1 cellular context compared by ENCODE assay signal in the genomic region with DNA sequence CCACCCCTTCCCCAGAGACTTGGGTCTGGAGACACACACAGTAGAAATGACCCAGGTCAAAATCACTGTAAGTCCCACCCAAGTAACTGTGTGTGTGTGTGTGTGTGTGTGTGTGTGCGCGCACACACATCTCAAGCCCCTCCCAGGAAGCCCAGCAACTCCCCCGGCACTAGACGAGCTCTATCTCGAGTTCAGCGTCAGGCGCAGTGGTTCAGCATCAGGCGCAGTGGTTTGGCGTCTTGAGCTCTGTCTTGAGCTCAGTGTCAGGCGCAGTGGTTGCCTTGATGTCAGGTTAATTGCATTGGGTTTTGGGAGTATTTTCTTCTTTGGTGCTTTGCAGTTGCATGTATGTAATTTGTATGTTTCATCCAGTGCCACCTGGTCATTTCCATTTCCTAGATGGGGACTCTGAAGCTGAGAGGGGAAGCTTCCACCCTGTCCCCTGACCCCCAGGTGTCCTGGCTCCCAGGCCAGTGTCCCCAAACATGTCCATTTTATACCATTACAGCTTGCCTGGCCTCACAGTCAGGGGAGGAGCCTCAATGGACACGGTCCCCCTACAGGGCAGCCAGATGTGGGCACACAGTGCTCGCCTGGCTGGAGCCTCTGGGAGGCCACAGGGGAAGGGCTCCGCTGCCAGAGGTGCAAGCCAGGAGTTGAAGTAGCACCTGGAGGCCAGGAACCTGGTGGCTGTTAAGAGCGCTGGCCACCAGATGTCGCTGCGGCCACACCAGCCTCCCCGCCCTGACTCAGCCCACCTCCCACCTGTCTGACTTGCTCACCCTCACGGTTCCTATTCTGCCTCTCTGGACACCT.
TF ChIP-seq lines count a peak whose summit lies in the region.

No MANE protein-coding gene starts in this region.

TF ChIP-seq in HepG2, 621 proteins besides CTCF, POLR2A, EP300 and RAD21 (continued from another document and continues in another):
- TF ChIP-seq ZNF20 (CRISPR knock-in tag; IDR thresholded peaks at IDR 0.05) (no peak), ZNF629 (CRISPR knock-in tag; conservative IDR thresholded peaks at IDR 0.05) (no peak), CHCHD3 (CRISPR knock-in tag; IDR thresholded peaks at IDR 0.05) (0 out of 2 replicates have a peak, but pooled peaks have one; percentile 76), ZNF3 (CRISPR knock-in tag; IDR thresholded peaks at IDR 0.05) (no peak), ZNF891 (CRISPR knock-in tag; IDR thresholded peaks at IDR 0.05) (peak; percentile 51; the same call in 1 of the 2 replicates), ZNF567 (CRISPR knock-in tag; IDR thresholded peaks at IDR 0.05; ENCODE audit: borderline replicate concordance) (no peak), PHF21A (CRISPR knock-in tag; IDR thresholded peaks at IDR 0.05) (no peak), ZBTB38 (CRISPR knock-in tag; IDR thresholded peaks at IDR 0.05) (no peak), TAF1 (CRISPR knock-in tag; IDR thresholded peaks at IDR 0.05) (no peak), ZNF446 (CRISPR knock-in tag; IDR thresholded peaks at IDR 0.05) (no peak), RELA (CRISPR knock-in tag; IDR thresholded peaks at IDR 0.05) (peak; percentile 91), KDM5A (IDR thresholded peaks at IDR 0.05; ENCODE audit: borderline replicate concordance, low read length) (no peak), DPF2 (CRISPR knock-in tag; IDR thresholded peaks at IDR 0.05; ENCODE audit: borderline replicate concordance, low read depth) (no peak), ZC3H4 (CRISPR knock-in tag; IDR thresholded peaks at IDR 0.05; ENCODE audit: borderline replicate concordance) (no peak), HNRNPLL (IDR thresholded peaks at IDR 0.05; ENCODE audit: low read depth, low read length, poor library complexity, severe bottlenecking) (no peak), ARNT2 (CRISPR knock-in tag; IDR thresholded peaks at IDR 0.05; ENCODE audit: low read depth) (peak; percentile 64; the same call in 1 of the 2 replicates), ZNF235 (CRISPR knock-in tag; IDR thresholded peaks at IDR 0.05; ENCODE audit: borderline replicate concordance) (no peak), SP4 (CRISPR knock-in tag; IDR thresholded peaks at IDR 0.05) (no peak), ZNF263 (CRISPR knock-in tag; IDR thresholded peaks at IDR 0.05) (no peak; the same call in 1 of the 2 replicates), ZNF7 (CRISPR knock-in tag; IDR thresholded peaks at IDR 0.05) (no peak), HNRNPH1 (optimal IDR thresholded peaks at IDR 0.05; ENCODE audit: low read depth, low read length) (no peak), MTF1 (CRISPR knock-in tag; IDR thresholded peaks at IDR 0.05) (no peak), YY1 (IDR thresholded peaks at IDR 0.05; ENCODE audit: insufficient read depth, insufficient replicate concordance, low read depth, low read length) (peak; percentile 54), ZFYVE20 (CRISPR knock-in tag; IDR thresholded peaks at IDR 0.05; ENCODE audit: borderline replicate concordance, low read depth) (no peak), ZNF570 (CRISPR knock-in tag; IDR thresholded peaks at IDR 0.05; ENCODE audit: borderline replicate concordance) (no peak), ARNTL (CRISPR knock-in tag; IDR thresholded peaks at IDR 0.05) (no peak)
- TF ChIP-seq, protein P1, sequence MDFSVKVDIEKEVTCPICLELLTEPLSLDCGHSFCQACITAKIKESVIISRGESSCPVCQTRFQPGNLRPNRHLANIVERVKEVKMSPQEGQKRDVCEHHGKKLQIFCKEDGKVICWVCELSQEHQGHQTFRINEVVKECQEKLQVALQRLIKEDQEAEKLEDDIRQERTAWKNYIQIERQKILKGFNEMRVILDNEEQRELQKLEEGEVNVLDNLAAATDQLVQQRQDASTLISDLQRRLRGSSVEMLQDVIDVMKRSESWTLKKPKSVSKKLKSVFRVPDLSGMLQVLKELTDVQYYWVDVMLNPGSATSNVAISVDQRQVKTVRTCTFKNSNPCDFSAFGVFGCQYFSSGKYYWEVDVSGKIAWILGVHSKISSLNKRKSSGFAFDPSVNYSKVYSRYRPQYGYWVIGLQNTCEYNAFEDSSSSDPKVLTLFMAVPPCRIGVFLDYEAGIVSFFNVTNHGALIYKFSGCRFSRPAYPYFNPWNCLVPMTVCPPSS (IDR thresholded peaks at IDR 0.05) = no peak
- TF ChIP-seq, protein P2, sequence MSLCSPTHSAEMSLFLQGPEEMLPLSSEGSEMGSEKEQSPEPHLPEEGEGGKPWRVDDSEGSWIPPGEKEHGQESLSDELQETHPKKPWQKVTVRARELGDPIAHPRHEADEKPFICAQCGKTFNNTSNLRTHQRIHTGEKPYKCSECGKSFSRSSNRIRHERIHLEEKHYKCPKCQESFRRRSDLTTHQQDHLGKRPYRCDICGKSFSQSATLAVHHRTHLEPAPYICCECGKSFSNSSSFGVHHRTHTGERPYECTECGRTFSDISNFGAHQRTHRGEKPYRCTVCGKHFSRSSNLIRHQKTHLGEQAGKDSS (CRISPR knock-in tag; IDR thresholded peaks at IDR 0.05; ENCODE audit: borderline replicate concordance, low read depth) = 0 out of 2 replicates have a peak, but pooled peaks have one; percentile 40
- TF ChIP-seq, protein P3, sequence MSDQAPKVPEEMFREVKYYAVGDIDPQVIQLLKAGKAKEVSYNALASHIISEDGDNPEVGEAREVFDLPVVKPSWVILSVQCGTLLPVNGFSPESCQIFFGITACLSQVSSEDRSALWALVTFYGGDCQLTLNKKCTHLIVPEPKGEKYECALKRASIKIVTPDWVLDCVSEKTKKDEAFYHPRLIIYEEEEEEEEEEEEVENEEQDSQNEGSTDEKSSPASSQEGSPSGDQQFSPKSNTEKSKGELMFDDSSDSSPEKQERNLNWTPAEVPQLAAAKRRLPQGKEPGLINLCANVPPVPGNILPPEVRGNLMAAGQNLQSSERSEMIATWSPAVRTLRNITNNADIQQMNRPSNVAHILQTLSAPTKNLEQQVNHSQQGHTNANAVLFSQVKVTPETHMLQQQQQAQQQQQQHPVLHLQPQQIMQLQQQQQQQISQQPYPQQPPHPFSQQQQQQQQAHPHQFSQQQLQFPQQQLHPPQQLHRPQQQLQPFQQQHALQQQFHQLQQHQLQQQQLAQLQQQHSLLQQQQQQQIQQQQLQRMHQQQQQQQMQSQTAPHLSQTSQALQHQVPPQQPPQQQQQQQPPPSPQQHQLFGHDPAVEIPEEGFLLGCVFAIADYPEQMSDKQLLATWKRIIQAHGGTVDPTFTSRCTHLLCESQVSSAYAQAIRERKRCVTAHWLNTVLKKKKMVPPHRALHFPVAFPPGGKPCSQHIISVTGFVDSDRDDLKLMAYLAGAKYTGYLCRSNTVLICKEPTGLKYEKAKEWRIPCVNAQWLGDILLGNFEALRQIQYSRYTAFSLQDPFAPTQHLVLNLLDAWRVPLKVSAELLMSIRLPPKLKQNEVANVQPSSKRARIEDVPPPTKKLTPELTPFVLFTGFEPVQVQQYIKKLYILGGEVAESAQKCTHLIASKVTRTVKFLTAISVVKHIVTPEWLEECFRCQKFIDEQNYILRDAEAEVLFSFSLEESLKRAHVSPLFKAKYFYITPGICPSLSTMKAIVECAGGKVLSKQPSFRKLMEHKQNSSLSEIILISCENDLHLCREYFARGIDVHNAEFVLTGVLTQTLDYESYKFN (CRISPR knock-in tag; conservative IDR thresholded peaks at IDR 0.05) = no peak
- TF ChIP-seq, protein P4, sequence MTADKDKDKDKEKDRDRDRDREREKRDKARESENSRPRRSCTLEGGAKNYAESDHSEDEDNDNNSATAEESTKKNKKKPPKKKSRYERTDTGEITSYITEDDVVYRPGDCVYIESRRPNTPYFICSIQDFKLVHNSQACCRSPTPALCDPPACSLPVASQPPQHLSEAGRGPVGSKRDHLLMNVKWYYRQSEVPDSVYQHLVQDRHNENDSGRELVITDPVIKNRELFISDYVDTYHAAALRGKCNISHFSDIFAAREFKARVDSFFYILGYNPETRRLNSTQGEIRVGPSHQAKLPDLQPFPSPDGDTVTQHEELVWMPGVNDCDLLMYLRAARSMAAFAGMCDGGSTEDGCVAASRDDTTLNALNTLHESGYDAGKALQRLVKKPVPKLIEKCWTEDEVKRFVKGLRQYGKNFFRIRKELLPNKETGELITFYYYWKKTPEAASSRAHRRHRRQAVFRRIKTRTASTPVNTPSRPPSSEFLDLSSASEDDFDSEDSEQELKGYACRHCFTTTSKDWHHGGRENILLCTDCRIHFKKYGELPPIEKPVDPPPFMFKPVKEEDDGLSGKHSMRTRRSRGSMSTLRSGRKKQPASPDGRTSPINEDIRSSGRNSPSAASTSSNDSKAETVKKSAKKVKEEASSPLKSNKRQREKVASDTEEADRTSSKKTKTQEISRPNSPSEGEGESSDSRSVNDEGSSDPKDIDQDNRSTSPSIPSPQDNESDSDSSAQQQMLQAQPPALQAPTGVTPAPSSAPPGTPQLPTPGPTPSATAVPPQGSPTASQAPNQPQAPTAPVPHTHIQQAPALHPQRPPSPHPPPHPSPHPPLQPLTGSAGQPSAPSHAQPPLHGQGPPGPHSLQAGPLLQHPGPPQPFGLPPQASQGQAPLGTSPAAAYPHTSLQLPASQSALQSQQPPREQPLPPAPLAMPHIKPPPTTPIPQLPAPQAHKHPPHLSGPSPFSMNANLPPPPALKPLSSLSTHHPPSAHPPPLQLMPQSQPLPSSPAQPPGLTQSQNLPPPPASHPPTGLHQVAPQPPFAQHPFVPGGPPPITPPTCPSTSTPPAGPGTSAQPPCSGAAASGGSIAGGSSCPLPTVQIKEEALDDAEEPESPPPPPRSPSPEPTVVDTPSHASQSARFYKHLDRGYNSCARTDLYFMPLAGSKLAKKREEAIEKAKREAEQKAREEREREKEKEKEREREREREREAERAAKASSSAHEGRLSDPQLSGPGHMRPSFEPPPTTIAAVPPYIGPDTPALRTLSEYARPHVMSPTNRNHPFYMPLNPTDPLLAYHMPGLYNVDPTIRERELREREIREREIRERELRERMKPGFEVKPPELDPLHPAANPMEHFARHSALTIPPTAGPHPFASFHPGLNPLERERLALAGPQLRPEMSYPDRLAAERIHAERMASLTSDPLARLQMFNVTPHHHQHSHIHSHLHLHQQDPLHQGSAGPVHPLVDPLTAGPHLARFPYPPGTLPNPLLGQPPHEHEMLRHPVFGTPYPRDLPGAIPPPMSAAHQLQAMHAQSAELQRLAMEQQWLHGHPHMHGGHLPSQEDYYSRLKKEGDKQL (CRISPR knock-in tag; IDR thresholded peaks at IDR 0.05; ENCODE audit: low read depth) = no peak
- TF ChIP-seq, protein P5, sequence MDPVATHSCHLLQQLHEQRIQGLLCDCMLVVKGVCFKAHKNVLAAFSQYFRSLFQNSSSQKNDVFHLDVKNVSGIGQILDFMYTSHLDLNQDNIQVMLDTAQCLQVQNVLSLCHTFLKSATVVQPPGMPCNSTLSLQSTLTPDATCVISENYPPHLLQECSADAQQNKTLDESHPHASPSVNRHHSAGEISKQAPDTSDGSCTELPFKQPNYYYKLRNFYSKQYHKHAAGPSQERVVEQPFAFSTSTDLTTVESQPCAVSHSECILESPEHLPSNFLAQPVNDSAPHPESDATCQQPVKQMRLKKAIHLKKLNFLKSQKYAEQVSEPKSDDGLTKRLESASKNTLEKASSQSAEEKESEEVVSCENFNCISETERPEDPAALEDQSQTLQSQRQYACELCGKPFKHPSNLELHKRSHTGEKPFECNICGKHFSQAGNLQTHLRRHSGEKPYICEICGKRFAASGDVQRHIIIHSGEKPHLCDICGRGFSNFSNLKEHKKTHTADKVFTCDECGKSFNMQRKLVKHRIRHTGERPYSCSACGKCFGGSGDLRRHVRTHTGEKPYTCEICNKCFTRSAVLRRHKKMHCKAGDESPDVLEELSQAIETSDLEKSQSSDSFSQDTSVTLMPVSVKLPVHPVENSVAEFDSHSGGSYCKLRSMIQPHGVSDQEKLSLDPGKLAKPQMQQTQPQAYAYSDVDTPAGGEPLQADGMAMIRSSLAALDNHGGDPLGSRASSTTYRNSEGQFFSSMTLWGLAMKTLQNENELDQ (CRISPR knock-in tag; IDR thresholded peaks at IDR 0.05; ENCODE audit: borderline replicate concordance) = no peak
- TF ChIP-seq, protein P6, sequence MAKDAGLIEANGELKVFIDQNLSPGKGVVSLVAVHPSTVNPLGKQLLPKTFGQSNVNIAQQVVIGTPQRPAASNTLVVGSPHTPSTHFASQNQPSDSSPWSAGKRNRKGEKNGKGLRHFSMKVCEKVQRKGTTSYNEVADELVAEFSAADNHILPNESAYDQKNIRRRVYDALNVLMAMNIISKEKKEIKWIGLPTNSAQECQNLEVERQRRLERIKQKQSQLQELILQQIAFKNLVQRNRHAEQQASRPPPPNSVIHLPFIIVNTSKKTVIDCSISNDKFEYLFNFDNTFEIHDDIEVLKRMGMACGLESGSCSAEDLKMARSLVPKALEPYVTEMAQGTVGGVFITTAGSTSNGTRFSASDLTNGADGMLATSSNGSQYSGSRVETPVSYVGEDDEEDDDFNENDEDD (CRISPR knock-in tag; IDR thresholded peaks at IDR 0.05; ENCODE audit: borderline replicate concordance) = no peak
- TF ChIP-seq, protein P7, sequence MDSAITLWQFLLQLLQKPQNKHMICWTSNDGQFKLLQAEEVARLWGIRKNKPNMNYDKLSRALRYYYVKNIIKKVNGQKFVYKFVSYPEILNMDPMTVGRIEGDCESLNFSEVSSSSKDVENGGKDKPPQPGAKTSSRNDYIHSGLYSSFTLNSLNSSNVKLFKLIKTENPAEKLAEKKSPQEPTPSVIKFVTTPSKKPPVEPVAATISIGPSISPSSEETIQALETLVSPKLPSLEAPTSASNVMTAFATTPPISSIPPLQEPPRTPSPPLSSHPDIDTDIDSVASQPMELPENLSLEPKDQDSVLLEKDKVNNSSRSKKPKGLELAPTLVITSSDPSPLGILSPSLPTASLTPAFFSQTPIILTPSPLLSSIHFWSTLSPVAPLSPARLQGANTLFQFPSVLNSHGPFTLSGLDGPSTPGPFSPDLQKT (CRISPR knock-in tag; IDR thresholded peaks at IDR 0.05; ENCODE audit: borderline replicate concordance) = no peak
- TF ChIP-seq, protein P8, sequence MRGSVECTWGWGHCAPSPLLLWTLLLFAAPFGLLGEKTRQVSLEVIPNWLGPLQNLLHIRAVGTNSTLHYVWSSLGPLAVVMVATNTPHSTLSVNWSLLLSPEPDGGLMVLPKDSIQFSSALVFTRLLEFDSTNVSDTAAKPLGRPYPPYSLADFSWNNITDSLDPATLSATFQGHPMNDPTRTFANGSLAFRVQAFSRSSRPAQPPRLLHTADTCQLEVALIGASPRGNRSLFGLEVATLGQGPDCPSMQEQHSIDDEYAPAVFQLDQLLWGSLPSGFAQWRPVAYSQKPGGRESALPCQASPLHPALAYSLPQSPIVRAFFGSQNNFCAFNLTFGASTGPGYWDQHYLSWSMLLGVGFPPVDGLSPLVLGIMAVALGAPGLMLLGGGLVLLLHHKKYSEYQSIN (CRISPR knock-in tag; IDR thresholded peaks at IDR 0.05; ENCODE audit: borderline replicate concordance) = no peak
- TF ChIP-seq, protein P9, sequence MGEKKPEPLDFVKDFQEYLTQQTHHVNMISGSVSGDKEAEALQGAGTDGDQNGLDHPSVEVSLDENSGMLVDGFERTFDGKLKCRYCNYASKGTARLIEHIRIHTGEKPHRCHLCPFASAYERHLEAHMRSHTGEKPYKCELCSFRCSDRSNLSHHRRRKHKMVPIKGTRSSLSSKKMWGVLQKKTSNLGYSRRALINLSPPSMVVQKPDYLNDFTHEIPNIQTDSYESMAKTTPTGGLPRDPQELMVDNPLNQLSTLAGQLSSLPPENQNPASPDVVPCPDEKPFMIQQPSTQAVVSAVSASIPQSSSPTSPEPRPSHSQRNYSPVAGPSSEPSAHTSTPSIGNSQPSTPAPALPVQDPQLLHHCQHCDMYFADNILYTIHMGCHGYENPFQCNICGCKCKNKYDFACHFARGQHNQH (CRISPR knock-in tag; IDR thresholded peaks at IDR 0.05) = peak; percentile 64; the same call in 1 of the 2 replicates
- TF ChIP-seq, protein P10, sequence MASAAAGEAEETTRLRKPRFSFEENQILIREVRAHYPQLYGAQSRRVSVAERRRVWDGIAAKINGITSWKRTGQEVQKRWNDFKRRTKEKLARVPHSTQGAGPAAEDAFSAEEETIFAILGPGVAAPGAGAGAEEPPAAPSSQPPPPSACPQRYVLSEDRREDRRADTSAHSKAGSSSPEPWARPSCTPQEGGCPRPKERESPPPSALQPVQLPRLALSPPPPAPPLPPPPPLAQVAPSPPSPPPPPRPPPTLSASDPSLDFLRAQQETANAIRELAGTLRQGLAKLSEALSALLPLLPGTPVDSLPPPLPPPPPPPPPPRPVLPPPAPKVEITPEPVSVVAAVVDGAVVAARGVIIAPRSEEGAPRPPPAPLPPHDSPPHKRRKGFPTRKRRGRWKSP (CRISPR knock-in tag; IDR thresholded peaks at IDR 0.05) = no peak
